32 cellular contexts compared by ENCODE assay signal in genomic region chr17:10201680-10202079, GRCh38. TPM values are rescaled to one million over a fixed set of nuclear protein-coding genes. Genes with fewer than 3 reads are reported as not detected.
"Had no signal": no experiment of that assay in that cellular context is flagged by ENCODE, and none has a peak within 500 bp of the region (broad histone marks: within the 10 kb centered on the region; RNA-seq: fewer than 3 reads in every experiment).

No MANE protein-coding gene starts in this region.

- H2AFZ ChIP-seq: neural progenitor cell had no signal

- FAIRE-seq: islet of Langerhans, kidney had no signal

- H3K36me3 ChIP-seq: left lung, lower lobe of right lung, neural progenitor cell, neutrophil, ovary, right atrium auricular region, stomach, thyroid gland, transverse colon, upper lobe of left lung, vagina had no signal

- H3K4me1 ChIP-seq: lower lobe of right lung, neural progenitor cell, testis, thyroid gland had no signal

- ATAC-seq: left colon; left lung; lower lobe of right lung; naive thymus-derived CD8-positive, alpha-beta T cell; sciatic nerve; stimulated activated naive B cell treated with anti-CD40 and anti-IgM and Interleukin-4, amounts not matched to agents 10 μg/mL and 1 μg/mL and 100 μg/mL, for 72 hours; stimulated activated naive CD8-positive, alpha-beta T cell treated with anti-CD3 and anti-CD28 coated beads, Interleukin-15, Interleukin-2, amounts not matched to agents 100 U/mL and 50 U/mL, for 24 hours had no signal

- H3K9me3 ChIP-seq: ovary, testis, thyroid gland had no signal

- H3K27ac ChIP-seq: left lung, lower lobe of right lung, neural progenitor cell, neutrophil, ovary, right atrium auricular region, skin epidermis, stomach, testis, thyroid gland, transverse colon, upper lobe of left lung, vagina had no signal

- H3K4me3 ChIP-seq: left lung, lower lobe of right lung, neural progenitor cell, ovary, right atrium auricular region, skin epidermis, stomach, testis, thyroid gland, transverse colon, upper lobe of left lung, vagina had no signal

- H3K27me3 ChIP-seq: ovary, right atrium auricular region, testis, thyroid gland, vagina had no signal

- H3K4me2 ChIP-seq: neural progenitor cell had no signal

- H3K27ac Mint-ChIP-seq: naive thymus-derived CD8-positive, alpha-beta T cell; nephron; neural progenitor cell; progenitor cell of endocrine pancreas; stimulated activated naive B cell treated with anti-CD40 and anti-IgM and Interleukin-4, amounts not matched to agents 10 μg/mL and 1 μg/mL and 100 μg/mL, for 72 hours had no signal

- DNase-seq: hypothalamus; immature natural killer cell; kidney; left colon; left lung; lower lobe of right lung; mammary epithelial cell; mesenchymal stem cell; naive thymus-derived CD8-positive, alpha-beta T cell; occipital lobe; ovary; stimulated activated CD4-positive, alpha-beta T cell treated with anti-CD3 and anti-CD28 coated beads, Interleukin-12 subunit alpha, Interleukin-12 subunit beta, amount 100 ng/mL, for 4 hours; stimulated activated CD4-positive, alpha-beta T cell treated with anti-CD3 and anti-CD28 coated beads, Interleukin-15, amount 100 ng/mL, for 24 hours; stimulated activated CD4-positive, alpha-beta T cell treated with anti-CD3 and anti-CD28 coated beads, Interleukin-2, amount 100 ng/mL, for 24 hours; stimulated activated CD4-positive, alpha-beta T cell treated with anti-CD3 and anti-CD28 coated beads, Interleukin-4, amount 100 ng/mL, for 1 hour; stimulated activated naive B cell treated with anti-CD40 and anti-IgM and Interleukin-4, amounts not matched to agents 10 μg/mL and 1 μg/mL and 100 μg/mL, for 72 hours; stimulated activated naive CD8-positive, alpha-beta T cell treated with anti-CD3 and anti-CD28 coated beads, Interleukin-15, Interleukin-2, amounts not matched to agents 100 U/mL and 50 U/mL, for 24 hours; stomach; testis; thyroid gland; transverse colon; upper lobe of left lung had no signal

- H3K4me3 Mint-ChIP-seq: immature natural killer cell; naive thymus-derived CD8-positive, alpha-beta T cell; neural progenitor cell; stimulated activated naive B cell treated with anti-CD40 and anti-IgM and Interleukin-4, amounts not matched to agents 10 μg/mL and 1 μg/mL and 100 μg/mL, for 72 hours had no signal

- H3K9ac ChIP-seq: neural progenitor cell had no signal

RNA-seq across cellular contexts. Expression of gene GAS7, which starts 3.3 kb away (rescaled TPM):
- total RNA-seq: pulmonary artery endothelial cell had no signal
